1 cellular context compared by ENCODE assay signal in the genomic region with DNA sequence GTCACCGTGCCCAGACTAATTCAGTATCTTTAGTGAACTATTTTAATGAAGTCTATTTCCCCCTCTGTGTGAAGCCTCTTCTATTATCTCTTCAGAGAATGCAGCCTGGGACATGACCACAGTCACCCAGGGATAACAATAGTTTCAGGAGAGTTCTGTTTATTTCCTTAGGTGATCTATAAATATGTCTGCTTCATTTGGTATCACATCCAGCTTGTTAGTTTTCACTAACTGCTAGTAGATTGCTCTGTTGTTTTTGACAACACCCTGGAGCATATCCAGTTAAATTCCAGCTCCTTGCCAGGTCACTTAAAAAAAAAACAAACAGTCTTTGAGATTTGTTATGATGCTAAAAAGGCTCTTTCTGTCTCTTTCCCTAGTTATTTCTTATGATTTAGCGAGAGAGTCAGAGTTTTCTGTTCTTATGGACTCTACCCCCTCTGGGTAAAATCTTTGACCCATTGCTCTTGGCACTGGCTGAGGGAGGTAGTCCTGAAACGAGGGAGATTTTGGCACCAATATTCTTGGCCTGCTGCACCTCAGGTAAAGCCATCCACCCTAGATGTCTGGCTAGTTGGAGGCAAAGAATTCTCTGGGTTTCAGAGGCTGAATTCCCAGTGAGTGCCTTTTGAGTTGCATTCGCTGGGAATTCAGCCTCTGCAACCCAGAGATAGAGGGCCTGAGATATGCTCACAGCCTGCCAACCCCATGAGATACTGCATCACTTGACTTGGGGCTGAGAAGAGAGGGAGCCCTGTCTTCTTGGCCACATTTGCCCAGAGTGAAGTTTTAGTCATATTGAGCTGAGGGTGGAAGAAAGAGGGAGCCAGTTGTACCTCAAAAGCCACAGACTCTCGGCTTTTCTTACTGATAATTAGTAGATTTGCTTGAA.
A peak's percentile ranks its signal among the peaks of the same experiment; 100 is the strongest.
TF ChIP-seq lines count a peak whose summit lies in the region.

No MANE protein-coding gene starts in this region.

TF ChIP-seq in K562, 482 proteins besides CTCF, POLR2A, EP300 and RAD21 (continued from another document):
- TF ChIP-seq, protein P1, sequence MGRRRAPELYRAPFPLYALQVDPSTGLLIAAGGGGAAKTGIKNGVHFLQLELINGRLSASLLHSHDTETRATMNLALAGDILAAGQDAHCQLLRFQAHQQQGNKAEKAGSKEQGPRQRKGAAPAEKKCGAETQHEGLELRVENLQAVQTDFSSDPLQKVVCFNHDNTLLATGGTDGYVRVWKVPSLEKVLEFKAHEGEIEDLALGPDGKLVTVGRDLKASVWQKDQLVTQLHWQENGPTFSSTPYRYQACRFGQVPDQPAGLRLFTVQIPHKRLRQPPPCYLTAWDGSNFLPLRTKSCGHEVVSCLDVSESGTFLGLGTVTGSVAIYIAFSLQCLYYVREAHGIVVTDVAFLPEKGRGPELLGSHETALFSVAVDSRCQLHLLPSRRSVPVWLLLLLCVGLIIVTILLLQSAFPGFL (CRISPR knock-in tag; IDR thresholded peaks at IDR 0.05), result no peak
- TF ChIP-seq KDM2B (CRISPR knock-in tag; IDR thresholded peaks at IDR 0.05) (no peak), CREB1 (IDR thresholded peaks at IDR 0.05) (no peak), CREB1 (CRISPR knock-in tag; IDR thresholded peaks at IDR 0.05) (no peak), ZKSCAN1 (IDR thresholded peaks at IDR 0.05; ENCODE audit: low read depth, low read length) (no peak), HDAC6 (IDR thresholded peaks at IDR 0.05; ENCODE audit: low read depth, low read length) (no peak), TAL1 (IDR thresholded peaks at IDR 0.05) (peak; percentile 28; the same call in 1 of the 2 replicates), TCF3 (CRISPR knock-in tag; IDR thresholded peaks at IDR 0.05) (peak; percentile 32; the same call in 1 of the 2 replicates), JUND (IDR thresholded peaks at IDR 0.05; ENCODE audit: borderline replicate concordance, low read depth, low read length) (peak; percentile 5; the same call in 1 of the 2 replicates), JUND (tag; IDR thresholded peaks at IDR 0.05; ENCODE audit: borderline replicate concordance, low read depth, low read length) (no peak), ZFX (CRISPR knock-in tag; IDR thresholded peaks at IDR 0.05) (peak; percentile 19; the same call in 1 of the 2 replicates), PTTG1 (tag; IDR thresholded peaks at IDR 0.05; ENCODE audit: low read depth) (no peak), ARID1B (IDR thresholded peaks at IDR 0.05) (peak; percentile 54), CBFA2T3 (IDR thresholded peaks at IDR 0.05) (peak; percentile 47), NFRKB (IDR thresholded peaks at IDR 0.05; ENCODE audit: low read depth) (peak; percentile 15; the same call in 1 of the 2 replicates), FOXA3 (CRISPR knock-in tag; conservative IDR thresholded peaks at IDR 0.05 in 1 of 2, IDR thresholded peaks at IDR 0.05 in 1 of 2) (no peak), MYBL2 (IDR thresholded peaks at IDR 0.05; ENCODE audit: low read depth) (no peak), MYBL2 (CRISPR knock-in tag; IDR thresholded peaks at IDR 0.05; ENCODE audit: borderline replicate concordance) (no peak), KDM1A (IDR thresholded peaks at IDR 0.05) (no peak), CBFA2T2 (conservative IDR thresholded peaks at IDR 0.05) (peak; percentile 19), RFX5 (IDR thresholded peaks at IDR 0.05; ENCODE audit: low read depth, low read length) (no peak)
- TF ChIP-seq, protein P2, sequence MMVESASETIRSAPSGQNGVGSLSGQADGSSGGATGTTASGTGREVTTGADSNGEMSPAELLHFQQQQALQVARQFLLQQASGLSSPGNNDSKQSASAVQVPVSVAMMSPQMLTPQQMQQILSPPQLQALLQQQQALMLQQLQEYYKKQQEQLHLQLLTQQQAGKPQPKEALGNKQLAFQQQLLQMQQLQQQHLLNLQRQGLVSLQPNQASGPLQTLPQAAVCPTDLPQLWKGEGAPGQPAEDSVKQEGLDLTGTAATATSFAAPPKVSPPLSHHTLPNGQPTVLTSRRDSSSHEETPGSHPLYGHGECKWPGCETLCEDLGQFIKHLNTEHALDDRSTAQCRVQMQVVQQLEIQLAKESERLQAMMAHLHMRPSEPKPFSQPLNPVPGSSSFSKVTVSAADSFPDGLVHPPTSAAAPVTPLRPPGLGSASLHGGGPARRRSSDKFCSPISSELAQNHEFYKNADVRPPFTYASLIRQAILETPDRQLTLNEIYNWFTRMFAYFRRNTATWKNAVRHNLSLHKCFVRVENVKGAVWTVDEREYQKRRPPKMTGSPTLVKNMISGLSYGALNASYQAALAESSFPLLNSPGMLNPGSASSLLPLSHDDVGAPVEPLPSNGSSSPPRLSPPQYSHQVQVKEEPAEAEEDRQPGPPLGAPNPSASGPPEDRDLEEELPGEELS (CRISPR knock-in tag; IDR thresholded peaks at IDR 0.05; ENCODE audit: borderline replicate concordance), result no peak
